20 cellular contexts compared by ENCODE assay signal in the genomic region with DNA sequence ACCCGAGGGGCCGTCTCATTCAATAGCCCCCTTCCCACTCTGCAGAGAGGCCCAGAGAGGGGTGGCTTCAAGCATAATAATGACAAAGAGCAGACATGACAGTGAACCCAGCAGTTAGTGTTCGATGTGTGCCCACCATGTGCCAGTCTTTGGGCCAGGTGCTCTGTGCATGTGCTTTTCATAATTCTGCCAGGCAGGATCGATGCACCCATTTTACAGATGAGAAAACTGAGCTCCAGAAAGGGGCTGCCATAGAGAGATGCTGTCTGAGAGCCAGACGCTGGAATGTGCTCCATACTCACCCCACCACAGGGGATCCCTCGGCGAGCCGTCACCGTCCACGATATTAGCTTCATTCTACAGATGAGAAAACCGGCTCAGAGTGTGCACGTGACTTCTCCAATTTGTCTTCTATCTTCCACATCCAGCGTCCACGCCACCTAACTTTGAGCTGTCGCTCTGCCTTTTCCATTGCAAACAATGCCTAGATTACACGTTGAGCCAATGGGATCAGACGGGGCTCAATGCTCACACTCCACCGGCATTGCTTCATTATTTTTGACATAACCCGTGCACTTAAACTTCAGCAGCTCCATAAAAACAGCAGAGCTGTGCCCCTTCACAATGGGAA. TPM values are rescaled to one million over a fixed set of nuclear protein-coding genes. Genes with fewer than 3 reads are reported as not detected.
DNase-seq lines count a peak whose midpoint lies in the region; ATAC-seq, FAIRE-seq and TF ChIP-seq lines count a peak whose summit lies in the region.
"Had no signal": no experiment of that assay in that cellular context is flagged by ENCODE, and none has a peak within 500 bp of the region (broad histone marks: within the 10 kb centered on the region; RNA-seq: fewer than 3 reads in every experiment).

No MANE protein-coding gene starts in this region.

- TF ChIP-seq CTCF in astrocyte (IDR thresholded peaks at IDR 0.05; ENCODE audit: insufficient read depth, low read depth, low read length) (no peak), glutamatergic neuron (IDR thresholded peaks at IDR 0.05; ENCODE audit: partially characterized antibody, unreplicated experiment) (no peak)

- H3K4me3 ChIP-seq in SJCRH30: no peak overlapping the region
- no peak overlapping the region for H3K4me3 ChIP-seq in astrocyte (ENCODE audit: insufficient read depth, low read depth, low read length)
- H3K4me3 ChIP-seq: A549; BLaER1 treated with 17β-estradiol and CSF1 and Interleukin-3, amounts not matched to agents 10 nM and 100 nM; GM23248 had no signal

- H3K27me3 ChIP-seq in SJCRH30 (no peaks in the 10 kb centered on the region), astrocyte (ENCODE audit: insufficient read depth, low read length) (peaks cover 18% of the 10 kb centered on the region)
- H3K27me3 ChIP-seq: BE2C had no signal

- H3K4me1 Mint-ChIP-seq in astrocyte (ENCODE audit: low read depth, unreplicated experiment) (no peaks in the 10 kb centered on the region), glutamatergic neuron (ENCODE audit: low read depth, unreplicated experiment) (peaks cover 15% of the 10 kb centered on the region)
- H3K4me1 Mint-ChIP-seq: CD4-positive, alpha-beta memory T cell had no signal

- H3K36me3 Mint-ChIP-seq in astrocyte (ENCODE audit: low read depth, unreplicated experiment): no peaks in the 10 kb centered on the region
- H3K36me3 Mint-ChIP-seq in glutamatergic neuron (ENCODE audit: unreplicated experiment): no peaks in the 10 kb centered on the region
- H3K36me3 Mint-ChIP-seq: CD4-positive, alpha-beta memory T cell had no signal

- no peak overlapping the region for H3K9ac ChIP-seq in astrocyte (ENCODE audit: low read length)
- H3K9ac ChIP-seq: BLaER1 treated with 17β-estradiol and CSF1 and Interleukin-3, amounts not matched to agents 10 nM and 100 nM; GM23248 had no signal

- H3K27ac Mint-ChIP-seq in astrocyte (ENCODE audit: unreplicated experiment) (peak overlapping the region; percentile 8), glutamatergic neuron (ENCODE audit: unreplicated experiment) (peak overlapping the region; percentile 52)
- H3K27ac Mint-ChIP-seq: CD4-positive, alpha-beta memory T cell; H9 had no signal

- H3K79me2 ChIP-seq in astrocyte (ENCODE audit: insufficient read depth, low read length): no peaks in the 10 kb centered on the region

- H3K27me3 Mint-ChIP-seq in astrocyte (ENCODE audit: low read depth, unreplicated experiment) (peaks cover 53% of the 10 kb centered on the region), glutamatergic neuron (ENCODE audit: unreplicated experiment) (peaks cover 5% of the 10 kb centered on the region)

- ATAC-seq in GM18907 (IDR thresholded peaks at IDR 0.05; ENCODE audit: unreplicated experiment) (no peak), HG03095 (IDR thresholded peaks at IDR 0.05; ENCODE audit: unreplicated experiment) (no peak)
- ATAC-seq: A549 had no signal

- DNase-seq in NCI-H345 (lab: John Stamatoyannopoulos, UW) (peak; percentile 28), NCI-H345 treated with DMSO at 0.1 percent for 48 hours (lab: John Stamatoyannopoulos, UW; ENCODE audit: unreplicated experiment) (no peak), SJCRH30 (no peak), astrocyte (ENCODE audit: low read depth) (no peak), glutamatergic neuron (no peak)
- DNase-seq: 8988T; ACHN; AML-193; Calu3; CD4-positive, alpha-beta memory T cell; DMS53; GM23248; H9 had no signal

- no peak overlapping the region for H3K4me2 ChIP-seq in astrocyte (ENCODE audit: low read length)
- H3K4me2 ChIP-seq: A549 had no signal

- H2AFZ ChIP-seq in astrocyte (ENCODE audit: low read depth, low read length): no peak overlapping the region
- H2AFZ ChIP-seq: GM23248 had no signal

- FAIRE-seq in astrocyte (lab: Jason Lieb, UNC): no peak
- FAIRE-seq: A549, G401.6, GM12892 had no signal

- H3K9me3 Mint-ChIP-seq in astrocyte (ENCODE audit: unreplicated experiment): no peaks in the 10 kb centered on the region
- peaks cover 7% of the 10 kb centered on the region for H3K9me3 Mint-ChIP-seq in glutamatergic neuron (ENCODE audit: unreplicated experiment)
- H3K9me3 Mint-ChIP-seq: CD4-positive, alpha-beta memory T cell; H9 had no signal

- no peaks in the 10 kb centered on the region for H3K9me3 ChIP-seq in SJCRH30 (replicated peaks)
- H3K9me3 ChIP-seq in astrocyte (ENCODE audit: insufficient read depth, low read depth, low read length): no peaks in the 10 kb centered on the region
- H3K9me3 ChIP-seq: A549; BE2C; BLaER1 treated with 17β-estradiol and CSF1 and Interleukin-3, amounts not matched to agents 10 nM and 100 nM had no signal

- H3K4me3 Mint-ChIP-seq in astrocyte (ENCODE audit: unreplicated experiment) (no peak overlapping the region), glutamatergic neuron (ENCODE audit: unreplicated experiment) (no peak overlapping the region)
- H3K4me3 Mint-ChIP-seq: CD4-positive, alpha-beta memory T cell; H9 had no signal

- H3K27ac ChIP-seq in SJCRH30 (peak overlapping the region; percentile 64), astrocyte (ENCODE audit: low read depth, low read length) (no peak overlapping the region)
- H3K27ac ChIP-seq: A549; BLaER1 treated with 17β-estradiol and CSF1 and Interleukin-3, amounts not matched to agents 10 nM and 100 nM; GM23248 had no signal

- no peaks in the 10 kb centered on the region for H4K20me1 ChIP-seq in astrocyte (ENCODE audit: insufficient read depth, low read length)

- H3K4me1 ChIP-seq in SJCRH30 (peaks cover 40% of the 10 kb centered on the region), astrocyte (ENCODE audit: insufficient read depth, low read length) (no peaks in the 10 kb centered on the region)
- H3K4me1 ChIP-seq: A549 had no signal

- H3K36me3 ChIP-seq in SJCRH30 (no peaks in the 10 kb centered on the region), astrocyte (ENCODE audit: insufficient read depth, low read length) (no peaks in the 10 kb centered on the region)
- H3K36me3 ChIP-seq: BE2C; BLaER1 treated with 17β-estradiol and CSF1 and Interleukin-3, amounts not matched to agents 10 nM and 100 nM had no signal

RNA-seq across cellular contexts. Expression of gene ADRA2C, which starts 8.2 kb away (rescaled TPM):
- total RNA-seq in SJCRH30 (2014; rRNA removed; shearing (Covaris generic)): 17.9 and 18.5 TPM in 2 replicates
- total RNA-seq in astrocyte: 3.2 and 4.2 TPM in 2 replicates
- 4.8 TPM for total RNA-seq in glutamatergic neuron (ENCODE audit: unreplicated experiment)
- total RNA-seq: CD4-positive, alpha-beta memory T cell had no signal
